Comparison of ENCODE assay signal across 1 cellular context in the genomic region with DNA sequence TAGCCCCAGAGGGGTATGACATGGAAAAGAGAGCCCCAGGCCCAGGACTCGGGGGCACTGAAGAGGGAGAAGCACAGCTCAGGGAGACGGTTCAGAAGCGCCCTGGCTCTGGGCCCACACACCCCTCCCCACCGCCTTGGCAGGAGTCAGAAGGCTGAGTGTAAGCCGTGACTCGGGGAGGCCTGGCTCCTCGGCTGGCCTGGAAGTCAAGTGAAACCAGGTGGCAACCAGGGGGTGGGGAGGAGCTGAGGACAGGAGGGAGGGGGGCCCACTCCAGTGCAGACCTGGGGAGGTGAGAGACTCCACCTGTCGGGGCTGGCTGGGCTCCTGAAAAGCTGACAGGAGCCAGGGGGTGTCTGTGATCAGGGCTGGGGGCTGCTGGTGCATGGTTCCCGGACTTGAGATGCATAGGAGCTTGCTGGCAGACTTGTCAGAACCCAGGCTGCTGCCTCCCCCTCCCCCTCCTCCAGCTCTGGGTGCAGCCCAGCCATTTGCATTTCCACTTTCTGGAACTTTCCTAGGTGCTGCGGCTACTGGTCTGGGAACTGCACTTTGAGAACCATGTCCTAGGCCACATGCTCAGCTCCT.
TF ChIP-seq lines count a peak whose summit lies in the region.

No MANE protein-coding gene starts in this region.

TF ChIP-seq in H1, 55 proteins besides CTCF, POLR2A, EP300 and RAD21:
- TF ChIP-seq EGR1 (IDR thresholded peaks at IDR 0.05; ENCODE audit: borderline replicate concordance, low read depth, low read length) (no peak), BACH1 (IDR thresholded peaks at IDR 0.05; ENCODE audit: low read length) (no peak), POU5F1 (IDR thresholded peaks at IDR 0.05; ENCODE audit: low read depth, low read length) (no peak), SIX5 (IDR thresholded peaks at IDR 0.05; ENCODE audit: low read depth, low read length) (no peak), TEAD4 (IDR thresholded peaks at IDR 0.05; ENCODE audit: low read depth, low read length) (no peak), FOSL1 (IDR thresholded peaks at IDR 0.05; ENCODE audit: insufficient read depth, low read depth, low read length) (no peak), KDM4A (IDR thresholded peaks at IDR 0.05; ENCODE audit: low read depth, low read length, severe bottlenecking) (no peak)
TF ChIP-seq in H1: peak in this region for 0.
